Comparison of ENCODE assay signal across 27 cellular contexts in the genomic region with DNA sequence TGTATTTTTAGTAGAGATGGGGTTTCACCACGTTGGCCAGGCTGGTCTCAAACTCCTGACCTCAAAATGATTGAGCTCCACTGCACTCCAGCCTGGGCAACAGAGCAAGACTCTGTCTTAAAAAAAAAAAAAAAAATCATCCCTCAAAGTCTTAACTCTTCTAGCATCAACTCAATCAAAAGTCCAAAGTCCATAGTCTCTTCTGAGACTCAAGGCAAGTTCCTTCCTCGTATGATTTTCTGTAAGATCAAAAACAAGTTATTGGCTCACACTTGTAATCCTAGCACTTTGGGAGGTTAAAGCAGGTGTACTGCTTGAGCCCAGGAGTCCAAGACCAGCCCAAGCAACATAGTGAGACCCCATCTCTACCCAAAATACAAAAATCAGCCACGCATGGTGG.
"Had no signal": no experiment of that assay in that cellular context is flagged by ENCODE, and none has a peak within 500 bp of the region (broad histone marks: within the 10 kb centered on the region; RNA-seq: fewer than 3 reads in every experiment).

No MANE protein-coding gene starts in this region.

- DNase-seq: natural killer cell; occipital lobe; psoas muscle; right cardiac atrium; right lobe of liver; sigmoid colon; spleen; stimulated activated CD4-positive, alpha-beta T cell treated with anti-CD3 and anti-CD28 coated beads, Interleukin-12 subunit alpha, Interleukin-12 subunit beta, amount 100 ng/mL, for 4 hours; stimulated activated CD4-positive, alpha-beta T cell treated with anti-CD3 and anti-CD28 coated beads, Interleukin-1b, Interleukin-23, amount 100 ng/mL, for 48 hours; stimulated activated CD4-positive, alpha-beta T cell treated with anti-CD3 and anti-CD28 coated beads, Interleukin-4, amount 100 ng/mL, for 1 hour; stimulated activated CD4-positive, alpha-beta T cell treated with anti-CD3 and anti-CD28 coated beads, Interleukin-4, amount 100 ng/mL, for 4 hours; stimulated activated CD8-positive, alpha-beta memory T cell treated with anti-CD3 and anti-CD28 coated beads, Interleukin-4, amount 100 ng/mL, for 48 hours; stimulated activated naive CD4-positive, alpha-beta T cell; stimulated activated naive CD8-positive, alpha-beta T cell treated with anti-CD3 and anti-CD28 coated beads, Interleukin-15, amount 100 ng/mL, for 72 hours; stimulated activated naive CD8-positive, alpha-beta T cell treated with anti-CD3 and anti-CD28 coated beads, Interleukin-15, Interleukin-2, amounts not matched to agents 100 U/mL and 50 U/mL, for 24 hours; substantia nigra; testis; tibial artery; transverse colon; uterus had no signal

- H3K4me1 ChIP-seq: neural progenitor cell, parathyroid adenoma, psoas muscle, right lobe of liver, sigmoid colon, spleen, suprapubic skin, testis, tibial artery, transverse colon, upper lobe of right lung, uterus had no signal

- H3K4me3 ChIP-seq: neural progenitor cell, ovary, psoas muscle, right lobe of liver, sigmoid colon, smooth muscle cell, spleen, suprapubic skin, testis, tibial artery, transverse colon, upper lobe of right lung, uterus had no signal

- H3K9me3 ChIP-seq: ovary, psoas muscle, right lobe of liver, sigmoid colon, spleen, suprapubic skin, testis, tibial artery, transverse colon, upper lobe of right lung, uterus had no signal

- H3K27ac ChIP-seq: neural progenitor cell, ovary, parathyroid adenoma, psoas muscle, right lobe of liver, sigmoid colon, spleen, suprapubic skin, testis, tibial artery, transverse colon, upper lobe of right lung, uterus had no signal

- H3K36me3 ChIP-seq: neural progenitor cell, ovary, right lobe of liver, transverse colon, uterus had no signal

- ATAC-seq: natural killer cell; stimulated activated memory B cell treated with anti-CD40 and anti-IgM and Interleukin-4, amounts not matched to agents 10 μg/mL and 1 μg/mL and 100 μg/mL, for 72 hours; stimulated activated naive CD8-positive, alpha-beta T cell treated with anti-CD3 and anti-CD28 coated beads, Interleukin-15, Interleukin-2, amounts not matched to agents 100 U/mL and 50 U/mL, for 24 hours had no signal
